In the genomic region with DNA sequence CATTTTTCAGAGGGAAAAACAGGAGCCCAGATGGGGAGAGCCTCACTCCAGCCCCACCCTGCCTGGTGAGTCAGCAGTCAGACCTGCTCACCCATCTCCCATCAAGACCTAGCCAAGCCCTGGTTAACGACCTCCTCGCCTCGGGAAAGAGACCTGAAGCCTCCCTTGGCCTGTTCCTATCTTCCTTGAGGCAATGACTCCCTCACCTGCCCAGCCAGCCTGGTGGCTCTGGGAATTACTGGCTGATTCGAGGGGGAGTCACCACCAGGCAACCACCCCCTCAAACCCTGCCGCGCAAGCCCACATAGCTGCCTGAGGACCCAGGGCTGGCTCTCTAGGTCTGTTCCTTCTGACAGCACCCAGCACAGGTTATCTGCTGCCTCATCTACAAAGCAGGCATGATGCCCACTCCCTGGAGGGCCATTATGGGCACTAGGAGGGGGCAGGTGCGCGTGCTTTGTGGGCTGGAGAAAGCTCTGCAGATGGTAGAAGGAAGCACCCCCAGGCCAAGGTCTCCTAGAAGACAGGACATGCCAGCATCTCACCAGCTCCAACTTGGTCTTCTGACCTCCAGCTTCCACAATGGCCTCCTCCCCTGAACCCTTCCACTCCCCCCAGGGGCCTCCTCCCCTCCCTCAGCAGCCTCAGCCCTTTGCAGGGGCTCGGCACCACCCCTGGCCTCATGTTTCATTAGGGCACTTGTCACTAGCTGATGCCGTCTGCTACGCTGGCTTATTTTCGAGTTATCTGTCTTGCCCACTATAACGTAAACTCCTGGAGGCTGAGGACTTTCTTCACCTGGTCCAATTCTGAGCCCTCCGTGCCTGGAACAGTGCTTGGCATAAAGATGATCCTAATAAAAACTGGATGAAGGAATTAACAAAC, we compare ENCODE assay signal across 1 cellular context.
TF ChIP-seq lines count a peak whose summit lies in the region.

No MANE protein-coding gene starts in this region.

TF ChIP-seq in K562, 482 proteins besides CTCF, POLR2A, EP300 and RAD21 (continued from another document):
- 0 out of 2 replicates have a peak, but pooled peaks have one; percentile 29 for TF ChIP-seq DPF2 (IDR thresholded peaks at IDR 0.05)
- no peak for TF ChIP-seq HDAC6 (IDR thresholded peaks at IDR 0.05; ENCODE audit: low read depth, low read length)
- TF ChIP-seq POLR3A (IDR thresholded peaks at IDR 0.05; ENCODE audit: borderline replicate concordance, extremely low read depth, insufficient read depth, insufficient read length): no peak
- TF ChIP-seq ADNP (tag; IDR thresholded peaks at IDR 0.05): no peak
- TF ChIP-seq ZNF76 (CRISPR knock-in tag; IDR thresholded peaks at IDR 0.05; ENCODE audit: borderline replicate concordance): no peak
- TF ChIP-seq NUFIP1 (IDR thresholded peaks at IDR 0.05; ENCODE audit: partially characterized antibody): no peak
- TF ChIP-seq ZNF197 (CRISPR knock-in tag; IDR thresholded peaks at IDR 0.05; ENCODE audit: low read depth): no peak
- no peak for TF ChIP-seq FOS (IDR thresholded peaks at IDR 0.05; ENCODE audit: extremely low read depth, insufficient read length)
- no peak for TF ChIP-seq ARNT (IDR thresholded peaks at IDR 0.05)
- TF ChIP-seq FOSL1 (tag; conservative IDR thresholded peaks at IDR 0.05): peak; percentile 73
- no peak for TF ChIP-seq NR2C1 (IDR thresholded peaks at IDR 0.05)
- no peak for TF ChIP-seq NR2C1 (tag; IDR thresholded peaks at IDR 0.05)
- no peak for TF ChIP-seq PHF21A (IDR thresholded peaks at IDR 0.05; ENCODE audit: borderline replicate concordance, low read depth)
- peak in 1 of 2 experiments; percentile 87; a peak in 2 of 4 replicates for TF ChIP-seq MAZ (CRISPR knock-in tag; conservative IDR thresholded peaks at IDR 0.05 in 1 of 2, IDR thresholded peaks at IDR 0.05 in 1 of 2)
- TF ChIP-seq, protein P1, sequence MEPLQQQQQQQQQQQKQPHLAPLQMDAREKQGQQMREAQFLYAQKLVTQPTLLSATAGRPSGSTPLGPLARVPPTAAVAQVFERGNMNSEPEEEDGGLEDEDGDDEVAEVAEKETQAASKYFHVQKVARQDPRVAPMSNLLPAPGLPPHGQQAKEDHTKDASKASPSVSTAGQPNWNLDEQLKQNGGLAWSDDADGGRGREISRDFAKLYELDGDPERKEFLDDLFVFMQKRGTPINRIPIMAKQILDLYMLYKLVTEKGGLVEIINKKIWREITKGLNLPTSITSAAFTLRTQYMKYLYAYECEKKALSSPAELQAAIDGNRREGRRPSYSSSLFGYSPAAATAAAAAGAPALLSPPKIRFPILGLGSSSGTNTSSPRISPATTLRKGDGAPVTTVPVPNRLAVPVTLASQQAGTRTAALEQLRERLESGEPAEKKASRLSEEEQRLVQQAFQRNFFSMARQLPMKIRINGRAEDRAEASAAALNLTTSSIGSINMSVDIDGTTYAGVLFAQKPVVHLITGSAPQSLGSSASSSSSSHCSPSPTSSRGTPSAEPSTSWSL (CRISPR knock-in tag; IDR thresholded peaks at IDR 0.05; ENCODE audit: borderline replicate concordance): no peak
- TF ChIP-seq, protein P2, sequence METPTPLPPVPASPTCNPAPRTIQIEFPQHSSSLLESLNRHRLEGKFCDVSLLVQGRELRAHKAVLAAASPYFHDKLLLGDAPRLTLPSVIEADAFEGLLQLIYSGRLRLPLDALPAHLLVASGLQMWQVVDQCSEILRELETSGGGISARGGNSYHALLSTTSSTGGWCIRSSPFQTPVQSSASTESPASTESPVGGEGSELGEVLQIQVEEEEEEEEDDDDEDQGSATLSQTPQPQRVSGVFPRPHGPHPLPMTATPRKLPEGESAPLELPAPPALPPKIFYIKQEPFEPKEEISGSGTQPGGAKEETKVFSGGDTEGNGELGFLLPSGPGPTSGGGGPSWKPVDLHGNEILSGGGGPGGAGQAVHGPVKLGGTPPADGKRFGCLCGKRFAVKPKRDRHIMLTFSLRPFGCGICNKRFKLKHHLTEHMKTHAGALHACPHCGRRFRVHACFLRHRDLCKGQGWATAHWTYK (CRISPR knock-in tag; IDR thresholded peaks at IDR 0.05): no peak
- TF ChIP-seq FOXP1 (CRISPR knock-in tag; IDR thresholded peaks at IDR 0.05): no peak
- no peak for TF ChIP-seq HDGF (IDR thresholded peaks at IDR 0.05)
- TF ChIP-seq KAT7 (CRISPR knock-in tag; IDR thresholded peaks at IDR 0.05; ENCODE audit: borderline replicate concordance): no peak
- TF ChIP-seq ATF3 (IDR thresholded peaks at IDR 0.05): peak; percentile 72
- TF ChIP-seq ATF3 (CRISPR knock-in tag; conservative IDR thresholded peaks at IDR 0.05): no peak
- no peak for TF ChIP-seq ZNF57 (CRISPR knock-in tag; IDR thresholded peaks at IDR 0.05)
- TF ChIP-seq HDAC3 (IDR thresholded peaks at IDR 0.05; ENCODE audit: borderline replicate concordance, partially characterized antibody): no peak
- no peak for TF ChIP-seq ZNF586 (CRISPR knock-in tag; conservative IDR thresholded peaks at IDR 0.05)
- no peak for TF ChIP-seq ARID1B (IDR thresholded peaks at IDR 0.05)
- no peak for TF ChIP-seq TCFL5 (CRISPR knock-in tag; conservative IDR thresholded peaks at IDR 0.05)
- no peak for TF ChIP-seq NFIX (CRISPR knock-in tag; IDR thresholded peaks at IDR 0.05; ENCODE audit: low read depth)
- TF ChIP-seq TCF7 (IDR thresholded peaks at IDR 0.05; ENCODE audit: borderline replicate concordance): no peak
- no peak for TF ChIP-seq KDM4B (IDR thresholded peaks at IDR 0.05; ENCODE audit: borderline replicate concordance in 2 of 2, low read depth in 1 of 2)
- TF ChIP-seq ZNF707 (CRISPR knock-in tag; conservative IDR thresholded peaks at IDR 0.05): no peak
- TF ChIP-seq PYGO2 (tag; IDR thresholded peaks at IDR 0.05): no peak
- TF ChIP-seq, protein P3, sequence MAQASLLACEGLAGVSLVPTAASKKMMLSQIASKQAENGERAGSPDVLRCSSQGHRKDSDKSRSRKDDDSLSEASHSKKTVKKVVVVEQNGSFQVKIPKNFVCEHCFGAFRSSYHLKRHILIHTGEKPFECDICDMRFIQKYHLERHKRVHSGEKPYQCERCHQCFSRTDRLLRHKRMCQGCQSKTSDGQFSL (CRISPR knock-in tag; IDR thresholded peaks at IDR 0.05): no peak
- TF ChIP-seq, protein P3 (tag; IDR thresholded peaks at IDR 0.05): no peak
- TF ChIP-seq THAP7 (CRISPR knock-in tag; IDR thresholded peaks at IDR 0.05): no peak
